In the genomic region with DNA sequence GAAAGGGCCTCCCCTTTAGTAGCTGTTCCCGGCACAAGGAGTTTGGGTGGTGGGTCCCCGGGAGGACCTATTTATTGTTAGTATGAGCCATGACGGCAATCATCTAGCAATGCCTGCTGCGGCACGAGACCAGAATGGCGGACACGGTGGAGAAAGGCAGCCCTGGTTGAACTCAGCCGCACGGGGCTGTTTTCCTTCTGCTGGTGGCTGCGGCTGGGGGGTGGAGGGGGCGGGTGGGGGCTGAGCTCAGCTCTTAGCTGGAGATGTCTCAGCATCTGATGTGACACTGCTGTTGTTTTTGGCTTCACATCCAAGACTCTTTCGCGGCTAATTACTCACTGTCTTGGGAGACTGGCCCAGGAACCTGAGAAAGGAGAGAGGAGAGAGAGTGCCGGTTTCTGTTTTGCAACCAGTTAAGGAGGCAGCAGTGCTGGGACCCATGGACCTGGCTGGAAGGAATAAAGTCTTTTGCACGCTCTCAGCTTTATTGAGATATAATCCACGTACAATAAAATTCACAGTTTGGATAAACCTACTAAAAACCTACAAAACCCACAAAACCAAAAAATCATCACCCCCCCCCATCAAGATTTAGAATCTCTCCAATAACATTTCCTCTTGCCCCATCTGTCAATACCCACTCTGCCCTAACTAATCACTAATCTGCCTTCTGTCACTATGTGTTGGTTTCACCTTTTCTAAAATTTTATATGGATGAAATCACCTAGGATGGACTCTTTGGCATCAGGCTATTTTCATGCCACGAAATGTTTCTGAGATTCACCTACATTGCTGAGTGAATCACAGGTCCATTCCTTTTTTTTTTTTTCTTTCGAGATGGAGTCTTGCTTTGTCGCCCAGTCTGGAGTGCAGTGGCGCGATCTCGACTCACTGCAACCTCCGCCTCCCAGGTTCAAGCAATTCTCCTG, we compare ENCODE assay signal across 7 cellular contexts.
DNase-seq lines count a peak whose midpoint lies in the region; ATAC-seq, FAIRE-seq and TF ChIP-seq lines count a peak whose summit lies in the region.

No MANE protein-coding gene starts in this region.

- H3K9ac ChIP-seq in mammary epithelial cell (ENCODE audit: insufficient read depth, low read length), result no peak overlapping the region

- dilution Hi-C loops in mammary epithelial cell (cut with HindIII; ENCODE audit: low sequenced_read_pairs), result no loop called here

- DNase-seq in HTR-8/SVneo (ENCODE audit: insufficient read length, low spot score), result peak; percentile 88
- DNase-seq in mammary epithelial cell, result peak; percentile 98
- peak in 1 of 2 donors; percentile 57 for DNase-seq in left lung
- DNase-seq in transverse colon, result peak; percentile 59
- no peak for DNase-seq in stimulated activated CD4-positive, alpha-beta T cell treated with anti-CD3 and anti-CD28 coated beads, Interleukin-12 subunit alpha, Interleukin-12 subunit beta, amount 100 ng/mL, for 4 hours
- no peak for DNase-seq in H7
- DNase-seq in OCI-M1 (lab: John Stamatoyannopoulos, UW), result no peak

- TF ChIP-seq EP300 in transverse colon (IDR thresholded peaks at IDR 0.05; ENCODE audit: low read depth), result no peak

- H3K27me3 ChIP-seq in mammary epithelial cell (ENCODE audit: insufficient read depth, low read length) (peaks cover 2% of the 10 kb centered on the region), left lung (no peaks in the 10 kb centered on the region), transverse colon (no peaks in the 10 kb centered on the region), H7 (ENCODE audit: control insufficient read depth, insufficient read depth, low read length) (no peaks in the 10 kb centered on the region)

- H3K36me3 ChIP-seq in mammary epithelial cell (ENCODE audit: insufficient read depth, low read length) (no peaks in the 10 kb centered on the region), left lung (no peaks in the 10 kb centered on the region), transverse colon (no peaks in the 10 kb centered on the region), H7 (replicated peaks; ENCODE audit: control insufficient read depth, insufficient read depth, low read length) (no peaks in the 10 kb centered on the region)

- peak overlapping the region; percentile 69 for H3K4me2 ChIP-seq in mammary epithelial cell (ENCODE audit: insufficient read depth, low read depth, low read length)

- H3K4me3 ChIP-seq in mammary epithelial cell (replicated peaks in 1 of 3; ENCODE audit: insufficient read depth in 1 of 3, low read depth in 2 of 3, low read length in 3 of 3) (peak overlapping the region in 2 of 3 experiments; percentile 17 to 28), left lung (no peak overlapping the region), transverse colon (peak overlapping the region in 1 of 4 donors; percentile 12), H7 (ENCODE audit: insufficient read depth, low read depth, low read length) (no peak overlapping the region)

- no peak for TF ChIP-seq CTCF in mammary epithelial cell (conservative IDR thresholded peaks at IDR 0.05 in 1 of 2, IDR thresholded peaks at IDR 0.05 in 1 of 2; ENCODE audit: extremely low read depth in 1 of 2, insufficient read depth in 1 of 2, low read depth in 1 of 2, low read length in 2 of 2)
- no peak for TF ChIP-seq CTCF in left lung (IDR thresholded peaks at IDR 0.05)
- no peak for TF ChIP-seq CTCF in transverse colon (IDR thresholded peaks at IDR 0.05)

- H3K9me3 ChIP-seq in mammary epithelial cell (replicated peaks; ENCODE audit: insufficient read depth, low read length), result no peaks in the 10 kb centered on the region
- H3K9me3 ChIP-seq in left lung, result no peaks in the 10 kb centered on the region
- no peaks in the 10 kb centered on the region for H3K9me3 ChIP-seq in transverse colon

- H4K20me1 ChIP-seq in mammary epithelial cell (ENCODE audit: insufficient read depth, low read length), result peaks cover 2% of the 10 kb centered on the region

- H3K4me1 ChIP-seq in mammary epithelial cell (ENCODE audit: insufficient read depth, low read length), result peaks cover 25% of the 10 kb centered on the region
- peaks cover 12 to 14% of the 10 kb centered on the region in 2 donors for H3K4me1 ChIP-seq in left lung
- peaks cover 12 to 39% (median 14%) of the 10 kb centered on the region in 4 donors for H3K4me1 ChIP-seq in transverse colon

- BruUV-seq in mammary epithelial cell (replicated peaks; lab: Mats Ljungman, UMichigan), result no TSS peak

- in situ Hi-C loops in mammary epithelial cell (cut with MboI; ENCODE audit: low sequenced_read_pairs in 2 of 2), result no loop called here
- in situ Hi-C loops in transverse colon (cut with MboI; ENCODE audit: low pct_ligation_motif_present in 1 of 4, low pct_unique_long_range_greater_than_20kb in 1 of 4, low sequenced_read_pairs in 3 of 4), result no loop called here

- no peak for TF ChIP-seq POLR2A in transverse colon (IDR thresholded peaks at IDR 0.05)

- no peaks in the 10 kb centered on the region for H3K79me2 ChIP-seq in mammary epithelial cell (ENCODE audit: insufficient read depth, low read length)

- peak; percentile 61 for ATAC-seq in left lung

- peak overlapping the region; percentile 27 for H2AFZ ChIP-seq in mammary epithelial cell (ENCODE audit: low read depth, low read length)

- intact Hi-C loops in mammary epithelial cell (cut with micrococcal nuclease) (loop anchor here (1.0 kb wide), 1 partner anchor 80 kb away; no protein-coding TSS in a partner anchor), left lung (cut with DNase I) (loop anchor here in 1 of 2 donors (10.0 kb wide), 1 partner anchor 54 kb away; no protein-coding TSS in a partner anchor), transverse colon (cut with DNase I; ENCODE audit: low total_unique reads) (loop anchor here (5.0 kb wide), 3 partner anchors 37 to 98 kb away; a partner anchor contains a TSS)

- FAIRE-seq in HTR-8/SVneo (lab: Jason Lieb, UNC), result no peak

- CTCF ChIA-PET in mammary epithelial cell (lab: Charles Lee; ENCODE audit: low non-redundant PET), result no interaction called here

- 25% methylated on average over 8 of the region's 23 CpGs for WGBS in mammary epithelial cell (ENCODE audit: low coverage, missing lambda C conversion rate)
- 75 to 83% methylated on average over 8 to 21 of the region's 23 CpGs for WGBS in transverse colon (ENCODE audit: low coverage in 1 of 2), 2 donors

- H3K27ac ChIP-seq in mammary epithelial cell (ENCODE audit: insufficient read depth, low read depth, low read length), result peak overlapping the region; percentile 51
- peak overlapping the region in 1 of 2 donors; percentile 72 for H3K27ac ChIP-seq in left lung
- H3K27ac ChIP-seq in transverse colon, result peak overlapping the region; percentile 72 to 89 (median 78)

Comparison
In these comparisons a context has a peak if more than half of its experiments do, and no peak if none do; other contexts are left out.
1. DNase-seq: peak in HTR-8/SVneo (single experiment), mammary epithelial cell (single experiment) and transverse colon (single experiment); none in stimulated activated CD4-positive, alpha-beta T cell treated with anti-CD3 and anti-CD28 coated beads, Interleukin-12 subunit alpha, Interleukin-12 subunit beta, amount 100 ng/mL, for 4 hours (single experiment), H7 (single experiment) and OCI-M1 (single experiment).
2. H3K4me3 ChIP-seq: peak in mammary epithelial cell (2 of 3); none in left lung (0 of 2) and H7 (single experiment).